Comparison of ENCODE assay signal across 7 cellular contexts in genomic region chr16:67249178-67249759, GRCh38. TPM values are rescaled to one million over a fixed set of nuclear protein-coding genes. Genes with fewer than 3 reads are reported as not detected.
DNase-seq lines count a peak whose midpoint lies in the region; ATAC-seq and TF ChIP-seq lines count a peak whose summit lies in the region.

No MANE protein-coding gene starts in this region.

- no peak overlapping the region for H3K56ac ChIP-seq in H9 (ENCODE audit: insufficient read length, low read depth, low read length)

- H3K23ac ChIP-seq in H9 (ENCODE audit: insufficient read length, low read depth, low read length): no peak overlapping the region

- no peak overlapping the region for H4K5ac ChIP-seq in H9 (ENCODE audit: insufficient read length, low read depth, low read length)

- no peaks in the 10 kb centered on the region for H3K36me3 ChIP-seq in hepatocyte (replicated peaks; ENCODE audit: insufficient read depth, low read depth)

- WGBS in H9 (ENCODE audit: extremely low coverage, insufficient read length, low lambda C conversion rate): no CpG with 5 or more reads among the region's 18 CpGs
- WGBS in hepatocyte (ENCODE audit: low lambda C conversion rate, missing lambda C conversion rate): 13% methylated on average over 18 of the region's 18 CpGs

- no peak overlapping the region for H3K14ac ChIP-seq in H9 (ENCODE audit: insufficient read depth, low read length)

- H2BK120ac ChIP-seq in H9 (ENCODE audit: low read depth, low read length, poor library complexity, severe bottlenecking): no peak overlapping the region

- peaks cover 32 to 36% of the 10 kb centered on the region in 2 experiments for H3K4me1 Mint-ChIP-seq in H9
- H3K4me1 Mint-ChIP-seq in WTC11: peaks cover 31% of the 10 kb centered on the region
- peaks cover 39% of the 10 kb centered on the region for H3K4me1 Mint-ChIP-seq in stimulated activated memory B cell treated with anti-CD40 and anti-IgM and Interleukin-4, amounts not matched to agents 10 μg/mL and 1 μg/mL and 100 μg/mL, for 72 hours

- H3K4me1 ChIP-seq in H9 (ENCODE audit: insufficient read depth, low read length) (peaks cover 4% of the 10 kb centered on the region; the same call in 1 of the 2 replicates), hepatocyte (ENCODE audit: insufficient read depth) (peaks cover 26% of the 10 kb centered on the region)

- H4K91ac ChIP-seq in H9 (ENCODE audit: insufficient read length, low read depth, low read length): no peak overlapping the region

- no peak overlapping the region for H3K9ac ChIP-seq in H9 (ENCODE audit: extremely low read depth, insufficient read length, low read length)

- peak overlapping the region in 1 of 3 experiments; percentile 7; a peak in 1 of 7 replicates for H3K27ac Mint-ChIP-seq in H9
- no peak overlapping the region for H3K27ac Mint-ChIP-seq in WTC11
- H3K27ac Mint-ChIP-seq in stimulated activated memory B cell treated with anti-CD40 and anti-IgM and Interleukin-4, amounts not matched to agents 10 μg/mL and 1 μg/mL and 100 μg/mL, for 72 hours: peak overlapping the region; percentile 85

- DNase-seq in H9: no peak
- DNase-seq in WTC11 (ENCODE audit: low spot score): peak; percentile 43
- no peak for DNase-seq in hepatocyte (ENCODE audit: low spot score)
- DNase-seq in RKO (ENCODE audit: low spot score): no peak
- no peak for DNase-seq in kidney glomerular epithelial cell (lab: John Stamatoyannopoulos, UW)

- H3K18ac ChIP-seq in H9 (ENCODE audit: insufficient read length, low read depth, low read length): no peak overlapping the region

- POLR2A ChIA-PET in WTC11 (lab: Charles Lee): no interaction called here

- no peak overlapping the region for H2AK5ac ChIP-seq in H9 (ENCODE audit: insufficient read length, low read length)

- peak overlapping the region; percentile 75 to 83 for H3K4me3 Mint-ChIP-seq in H9
- peak overlapping the region; percentile 81 for H3K4me3 Mint-ChIP-seq in WTC11
- H3K4me3 Mint-ChIP-seq in stimulated activated memory B cell treated with anti-CD40 and anti-IgM and Interleukin-4, amounts not matched to agents 10 μg/mL and 1 μg/mL and 100 μg/mL, for 72 hours: peak overlapping the region; percentile 67

- H3K4me3 ChIP-seq in hepatocyte: peak overlapping the region; percentile 70

- H3T11ph ChIP-seq in H9 (ENCODE audit: low read length): no peak overlapping the region

- no peak overlapping the region for H2AFZ ChIP-seq in H9 (ENCODE audit: low read length)
- H2AFZ ChIP-seq in hepatocyte: peak overlapping the region; percentile 56

- H3K9me3 Mint-ChIP-seq in H9 (no peaks in the 10 kb centered on the region), WTC11 (no peaks in the 10 kb centered on the region)
- no peaks in the 10 kb centered on the region for H3K9me3 Mint-ChIP-seq in stimulated activated memory B cell treated with anti-CD40 and anti-IgM and Interleukin-4, amounts not matched to agents 10 μg/mL and 1 μg/mL and 100 μg/mL, for 72 hours

- H3K23me2 ChIP-seq in H9 (ENCODE audit: insufficient read length, low read depth, low read length, poor library complexity, severe bottlenecking): peaks cover 31% of the 10 kb centered on the region

- H4K20me1 ChIP-seq in H9 (ENCODE audit: control insufficient read depth, insufficient read depth, insufficient read length) (no peaks in the 10 kb centered on the region), hepatocyte (ENCODE audit: insufficient read depth, poor library complexity, severe bottlenecking) (no peaks in the 10 kb centered on the region)

- H2BK20ac ChIP-seq in H9 (ENCODE audit: low read depth, low read length, poor library complexity, severe bottlenecking): no peak overlapping the region

- H3K27me3 Mint-ChIP-seq in H9 (ENCODE audit: low read depth): peaks cover 24% of the 10 kb centered on the region
- peaks cover 40% of the 10 kb centered on the region for H3K27me3 Mint-ChIP-seq in WTC11 (ENCODE audit: low read depth)
- H3K27me3 Mint-ChIP-seq in stimulated activated memory B cell treated with anti-CD40 and anti-IgM and Interleukin-4, amounts not matched to agents 10 μg/mL and 1 μg/mL and 100 μg/mL, for 72 hours: peaks cover 30% of the 10 kb centered on the region

- no peaks in the 10 kb centered on the region for H3K9me2 ChIP-seq in hepatocyte (replicated peaks; ENCODE audit: insufficient read depth)

- H3K27ac ChIP-seq in H9 (ENCODE audit: insufficient read length, low read depth, low read length): no peak overlapping the region
- no peak overlapping the region for H3K27ac ChIP-seq in hepatocyte

- H3K36me3 Mint-ChIP-seq in H9 (ENCODE audit: insufficient read depth in 1 of 3, low read depth in 3 of 3): peaks cover 0 to 2% (median 0%) of the 10 kb centered on the region in 3 experiments; a peak in 2 of 7 replicates
- H3K36me3 Mint-ChIP-seq in WTC11: no peaks in the 10 kb centered on the region
- no peaks in the 10 kb centered on the region for H3K36me3 Mint-ChIP-seq in stimulated activated memory B cell treated with anti-CD40 and anti-IgM and Interleukin-4, amounts not matched to agents 10 μg/mL and 1 μg/mL and 100 μg/mL, for 72 hours

- CTCF ChIA-PET in WTC11 (lab: Charles Lee): interaction anchor here (0.6 to 5.0 kb wide), 12 partner anchors 11 to 151 kb away, joined by 3 to 57 read pairs (median 10); partner anchors contain the start of genes ELMO3, KCTD19 and LRRC36

- H3K27me3 ChIP-seq in H9 (ENCODE audit: insufficient read depth, low read length) (no peaks in the 10 kb centered on the region; the same call in 1 of the 2 replicates), hepatocyte (peaks cover 28% of the 10 kb centered on the region)

- TF ChIP-seq CTCF in H9 (conservative IDR thresholded peaks at IDR 0.05) (0 out of 3 replicates have a peak, but pooled peaks have one; percentile 4), WTC11 (IDR thresholded peaks at IDR 0.05) (no peak), hepatocyte (IDR thresholded peaks at IDR 0.05; ENCODE audit: poor library complexity) (no peak)

- H2BK12ac ChIP-seq in H9 (ENCODE audit: insufficient read length, low read depth, low read length): no peak overlapping the region

- no peak overlapping the region for H4K8ac ChIP-seq in H9 (replicated peaks; ENCODE audit: insufficient read length, low read depth, low read length)

- H3K9me3 ChIP-seq in H9 (ENCODE audit: control insufficient read depth, low read depth, low read length): no peaks in the 10 kb centered on the region
- H3K9me3 ChIP-seq in hepatocyte (ENCODE audit: low read depth): no peaks in the 10 kb centered on the region

- H2BK5ac ChIP-seq in H9 (ENCODE audit: insufficient read length, low read length): no peak overlapping the region

- H3K4ac ChIP-seq in H9 (ENCODE audit: low read depth, low read length): no peak overlapping the region

- no peak for ATAC-seq in WTC11
- no peak for ATAC-seq in stimulated activated memory B cell treated with anti-CD40 and anti-IgM and Interleukin-4, amounts not matched to agents 10 μg/mL and 1 μg/mL and 100 μg/mL, for 72 hours
- ATAC-seq in GM18909 (IDR thresholded peaks at IDR 0.05; ENCODE audit: poor library complexity, unreplicated experiment): no peak

- no peak overlapping the region for H2BK15ac ChIP-seq in H9 (ENCODE audit: low read depth, low read length)

- H3K79me1 ChIP-seq in H9 (ENCODE audit: insufficient read depth, low read depth, low read length, poor library complexity, severe bottlenecking): no peaks in the 10 kb centered on the region

- H3K4me2 ChIP-seq in H9 (ENCODE audit: insufficient read depth, insufficient read length, low read length): peak overlapping the region; percentile 65
- peak overlapping the region; percentile 99 for H3K4me2 ChIP-seq in hepatocyte

- H3K79me2 ChIP-seq in H9 (ENCODE audit: insufficient read depth, low read length) (no peaks in the 10 kb centered on the region), hepatocyte (peaks cover 4% of the 10 kb centered on the region)

TF ChIP-seq in WTC11, 78 proteins besides CTCF, POLR2A, EP300 and RAD21 (continues in another document):
- TF ChIP-seq ATF3 (CRISPR knock-in tag; conservative IDR thresholded peaks at IDR 0.05) (no peak), CBFB (CRISPR knock-in tag; IDR thresholded peaks at IDR 0.05; ENCODE audit: low read depth) (no peak)
- TF ChIP-seq, protein P1, sequence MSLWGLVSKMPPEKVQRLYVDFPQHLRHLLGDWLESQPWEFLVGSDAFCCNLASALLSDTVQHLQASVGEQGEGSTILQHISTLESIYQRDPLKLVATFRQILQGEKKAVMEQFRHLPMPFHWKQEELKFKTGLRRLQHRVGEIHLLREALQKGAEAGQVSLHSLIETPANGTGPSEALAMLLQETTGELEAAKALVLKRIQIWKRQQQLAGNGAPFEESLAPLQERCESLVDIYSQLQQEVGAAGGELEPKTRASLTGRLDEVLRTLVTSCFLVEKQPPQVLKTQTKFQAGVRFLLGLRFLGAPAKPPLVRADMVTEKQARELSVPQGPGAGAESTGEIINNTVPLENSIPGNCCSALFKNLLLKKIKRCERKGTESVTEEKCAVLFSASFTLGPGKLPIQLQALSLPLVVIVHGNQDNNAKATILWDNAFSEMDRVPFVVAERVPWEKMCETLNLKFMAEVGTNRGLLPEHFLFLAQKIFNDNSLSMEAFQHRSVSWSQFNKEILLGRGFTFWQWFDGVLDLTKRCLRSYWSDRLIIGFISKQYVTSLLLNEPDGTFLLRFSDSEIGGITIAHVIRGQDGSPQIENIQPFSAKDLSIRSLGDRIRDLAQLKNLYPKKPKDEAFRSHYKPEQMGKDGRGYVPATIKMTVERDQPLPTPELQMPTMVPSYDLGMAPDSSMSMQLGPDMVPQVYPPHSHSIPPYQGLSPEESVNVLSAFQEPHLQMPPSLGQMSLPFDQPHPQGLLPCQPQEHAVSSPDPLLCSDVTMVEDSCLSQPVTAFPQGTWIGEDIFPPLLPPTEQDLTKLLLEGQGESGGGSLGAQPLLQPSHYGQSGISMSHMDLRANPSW (CRISPR knock-in tag; conservative IDR thresholded peaks at IDR 0.05; ENCODE audit: low read depth): no peak

RNA-seq across cellular contexts. Expression of gene SLC9A5, which starts 0.5 kb away (rescaled TPM):
- 7.5 and 9.1 TPM in 2 replicates for total RNA-seq in H9 (2021)
- 10.3 to 14.4 TPM (median 12.9 TPM) in 3 replicates for total RNA-seq in WTC11 (2021)
- total RNA-seq in hepatocyte: 0.36 and 1.4 TPM in 2 replicates
- 1.5 and 2.7 TPM in 2 replicates for polyA plus RNA-seq in hepatocyte

RNA-seq across cellular contexts. Expression of gene FHOD1, which starts 2.0 kb away (rescaled TPM):
- total RNA-seq in H9 (2021) (67.0 and 70.7 TPM in 2 replicates), WTC11 (2021) (68.9 to 81.3 TPM (median 71.5 TPM) in 3 replicates), hepatocyte (4.1 and 10.0 TPM in 2 replicates)
- 17.2 and 20.9 TPM in 2 replicates for polyA plus RNA-seq in hepatocyte

RNA-seq across cellular contexts. Expression of gene TMEM208, which starts 22.3 kb away (rescaled TPM):
- 42.6 and 43.3 TPM in 2 replicates for total RNA-seq in H9 (2021)
- 37.4 to 48.4 TPM (median 43.1 TPM) in 3 replicates for total RNA-seq in WTC11 (2021)
- 47.5 and 53.2 TPM in 2 replicates for total RNA-seq in hepatocyte
- 160 and 181 TPM in 2 replicates for polyA plus RNA-seq in hepatocyte

RNA-seq across cellular contexts. Expression of gene PLEKHG4, which starts 30.1 kb away (rescaled TPM):
- total RNA-seq in H9 (2021) (13.2 and 13.9 TPM in 2 replicates), WTC11 (2021) (5.9 to 16.7 TPM (median 15.0 TPM) in 3 replicates), hepatocyte (3.4 and 3.6 TPM in 2 replicates)
- 3.0 and 5.5 TPM in 2 replicates for polyA plus RNA-seq in hepatocyte

RNA-seq across cellular contexts. Expression of gene ELMO3, which starts 50.3 kb away (rescaled TPM):
- total RNA-seq in H9 (2021) (8.6 and 9.1 TPM in 2 replicates), WTC11 (2021) (13.6 to 15.6 TPM (median 15.3 TPM) in 3 replicates), hepatocyte (18.5 and 18.7 TPM in 2 replicates)
- polyA plus RNA-seq in hepatocyte: 14.5 and 18.3 TPM in 2 replicates
